In genomic region chr2:217434183-217434620, GRCh38 we compare ENCODE assay signal across 1 cellular context.
TF ChIP-seq lines count a peak whose summit lies in the region.

No MANE protein-coding gene starts in this region.

TF ChIP-seq in HepG2, 621 proteins besides CTCF, POLR2A, EP300 and RAD21 (continued from another document and continues in another):
- TF ChIP-seq ZNF546 (CRISPR knock-in tag; conservative IDR thresholded peaks at IDR 0.05) (no peak), TP53 (CRISPR knock-in tag; conservative IDR thresholded peaks at IDR 0.05) (no peak), RBFOX2 (IDR thresholded peaks at IDR 0.05; ENCODE audit: low read depth, low read length) (no peak), IKZF1 (IDR thresholded peaks at IDR 0.05) (no peak), EEA1 (CRISPR knock-in tag; IDR thresholded peaks at IDR 0.05; ENCODE audit: borderline replicate concordance) (no peak), KAT2B (IDR thresholded peaks at IDR 0.05; ENCODE audit: borderline replicate concordance, low read depth, low read length) (no peak), KLF6 (CRISPR knock-in tag; IDR thresholded peaks at IDR 0.05) (no peak), GMEB1 (CRISPR knock-in tag; IDR thresholded peaks at IDR 0.05; ENCODE audit: borderline replicate concordance) (no peak), SMARCE1 (IDR thresholded peaks at IDR 0.05; ENCODE audit: borderline replicate concordance) (no peak), ZMAT3 (CRISPR knock-in tag; conservative IDR thresholded peaks at IDR 0.05) (no peak), FOXA3 (CRISPR knock-in tag; IDR thresholded peaks at IDR 0.05) (no peak), GLMP (CRISPR knock-in tag; IDR thresholded peaks at IDR 0.05; ENCODE audit: borderline replicate concordance) (no peak), NCOA5 (CRISPR knock-in tag; IDR thresholded peaks at IDR 0.05) (no peak), ZNF746 (CRISPR knock-in tag; IDR thresholded peaks at IDR 0.05) (no peak), MAZ (IDR thresholded peaks at IDR 0.05; ENCODE audit: borderline replicate concordance, low read depth, low read length) (no peak), MAZ (CRISPR knock-in tag; IDR thresholded peaks at IDR 0.05; ENCODE audit: low read depth) (0 out of 2 replicates have a peak, but pooled peaks have one; percentile 30), SOX5 (CRISPR knock-in tag; IDR thresholded peaks at IDR 0.05; ENCODE audit: borderline replicate concordance) (no peak), MAFF (IDR thresholded peaks at IDR 0.05; ENCODE audit: low read depth, low read length) (no peak), ZNF83 (CRISPR knock-in tag; IDR thresholded peaks at IDR 0.05; ENCODE audit: borderline replicate concordance) (no peak), ARNT2 (CRISPR knock-in tag; IDR thresholded peaks at IDR 0.05; ENCODE audit: low read depth) (no peak), RAD51 (IDR thresholded peaks at IDR 0.05; ENCODE audit: borderline replicate concordance) (no peak), THRA (CRISPR knock-in tag; IDR thresholded peaks at IDR 0.05; ENCODE audit: borderline replicate concordance) (no peak), RFXANK (CRISPR knock-in tag; IDR thresholded peaks at IDR 0.05) (peak; percentile 99), NFE2 (CRISPR knock-in tag; IDR thresholded peaks at IDR 0.05) (no peak), HDAC6 (IDR thresholded peaks at IDR 0.05; ENCODE audit: low read depth, low read length) (no peak), SNRNP70 (IDR thresholded peaks at IDR 0.05; ENCODE audit: low read depth, low read length) (no peak), SKI (IDR thresholded peaks at IDR 0.05; ENCODE audit: partially characterized antibody) (no peak), BRD4 (CRISPR knock-in tag; IDR thresholded peaks at IDR 0.05) (no peak), TBX2 (CRISPR knock-in tag; IDR thresholded peaks at IDR 0.05; ENCODE audit: borderline replicate concordance) (no peak), PCBP1 (IDR thresholded peaks at IDR 0.05; ENCODE audit: borderline replicate concordance, low read depth, low read length) (no peak), ZBTB4 (CRISPR knock-in tag; IDR thresholded peaks at IDR 0.05; ENCODE audit: borderline replicate concordance) (no peak), IKZF5 (CRISPR knock-in tag; IDR thresholded peaks at IDR 0.05) (no peak), POGK (CRISPR knock-in tag; conservative IDR thresholded peaks at IDR 0.05) (no peak), ZMYM4 (CRISPR knock-in tag; IDR thresholded peaks at IDR 0.05) (peak; percentile 26; the same call in 1 of the 2 replicates), ZNF292 (CRISPR knock-in tag; IDR thresholded peaks at IDR 0.05; ENCODE audit: borderline replicate concordance, low read depth) (peak; percentile 97; the same call in 1 of the 2 replicates), DNMT1 (CRISPR knock-in tag; IDR thresholded peaks at IDR 0.05) (no peak), HMG20A (CRISPR knock-in tag; IDR thresholded peaks at IDR 0.05; ENCODE audit: borderline replicate concordance) (no peak), ZNF12 (CRISPR knock-in tag; IDR thresholded peaks at IDR 0.05) (no peak), ZMAT5 (CRISPR knock-in tag; IDR thresholded peaks at IDR 0.05; ENCODE audit: borderline replicate concordance, low read depth) (no peak), MBNL3 (CRISPR knock-in tag; conservative IDR thresholded peaks at IDR 0.05) (no peak), TAF15 (IDR thresholded peaks at IDR 0.05; ENCODE audit: low read depth, low read length, poor library complexity, severe bottlenecking) (no peak), HBP1 (CRISPR knock-in tag; IDR thresholded peaks at IDR 0.05; ENCODE audit: low read depth) (no peak), MED13 (CRISPR knock-in tag; IDR thresholded peaks at IDR 0.05) (no peak), NFYB (CRISPR knock-in tag; IDR thresholded peaks at IDR 0.05) (peak; percentile 78), RBM22 (optimal IDR thresholded peaks at IDR 0.05; ENCODE audit: low read length) (no peak), ZNF556 (CRISPR knock-in tag; IDR thresholded peaks at IDR 0.05; ENCODE audit: borderline replicate concordance) (no peak), PRMT3 (CRISPR knock-in tag; IDR thresholded peaks at IDR 0.05; ENCODE audit: borderline replicate concordance, low read depth) (no peak), ZNF605 (CRISPR knock-in tag; IDR thresholded peaks at IDR 0.05) (no peak), ZNF207 (IDR thresholded peaks at IDR 0.05; ENCODE audit: borderline replicate concordance) (no peak), HDAC2 (CRISPR knock-in tag; IDR thresholded peaks at IDR 0.05) (no peak), FLYWCH1 (CRISPR knock-in tag; IDR thresholded peaks at IDR 0.05) (no peak), KDM4B (CRISPR knock-in tag; IDR thresholded peaks at IDR 0.05) (no peak), ZNF572 (CRISPR knock-in tag; IDR thresholded peaks at IDR 0.05) (no peak), PHF21A (CRISPR knock-in tag; IDR thresholded peaks at IDR 0.05) (no peak), RFX1 (IDR thresholded peaks at IDR 0.05) (no peak), NBN (conservative IDR thresholded peaks at IDR 0.05) (no peak), HMG20B (CRISPR knock-in tag; conservative IDR thresholded peaks at IDR 0.05) (no peak), PHF5A (CRISPR knock-in tag; IDR thresholded peaks at IDR 0.05; ENCODE audit: low read depth, unreplicated experiment) (no peak), KLF13 (CRISPR knock-in tag; IDR thresholded peaks at IDR 0.05) (no peak), ZBTB20 (CRISPR knock-in tag; IDR thresholded peaks at IDR 0.05; ENCODE audit: borderline replicate concordance, low read depth) (no peak), ATAD3A (CRISPR knock-in tag; IDR thresholded peaks at IDR 0.05) (no peak), DZIP1 (CRISPR knock-in tag; IDR thresholded peaks at IDR 0.05) (no peak), GATA4 (IDR thresholded peaks at IDR 0.05; ENCODE audit: borderline replicate concordance, low read depth) (no peak)
